Comparison of ENCODE assay signal across 9 cellular contexts in the genomic region with DNA sequence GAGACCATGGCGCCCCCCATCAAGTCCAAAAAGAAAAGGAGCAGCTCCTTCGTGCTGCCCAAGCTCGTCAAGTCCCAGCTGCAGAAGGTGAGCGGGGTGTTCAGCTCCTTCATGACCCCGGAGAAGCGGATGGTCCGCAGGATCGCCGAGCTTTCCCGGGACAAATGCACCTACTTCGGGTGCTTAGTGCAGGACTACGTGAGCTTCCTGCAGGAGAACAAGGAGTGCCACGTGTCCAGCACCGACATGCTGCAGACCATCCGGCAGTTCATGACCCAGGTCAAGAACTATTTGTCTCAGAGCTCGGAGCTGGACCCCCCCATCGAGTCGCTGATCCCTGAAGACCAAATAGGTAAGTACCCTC. TPM values are rescaled to one million over a fixed set of nuclear protein-coding genes. Genes with fewer than 3 reads are reported as not detected.
DNase-seq lines count a peak whose midpoint lies in the region; ATAC-seq and TF ChIP-seq lines count a peak whose summit lies in the region.
"Had no signal": no experiment of that assay in that cellular context is flagged by ENCODE, and none has a peak within 500 bp of the region (broad histone marks: within the 10 kb centered on the region; RNA-seq: fewer than 3 reads in every experiment).

No MANE protein-coding gene starts in this region.

- H3K36me3 ChIP-seq in breast epithelium = no peaks in the 10 kb centered on the region
- peaks cover 0 to 33% of the 10 kb centered on the region in 2 donors for H3K36me3 ChIP-seq in left lung
- H3K36me3 ChIP-seq in CD8-positive, alpha-beta memory T cell (ENCODE audit: insufficient read depth, low read length) = no peaks in the 10 kb centered on the region

- no peaks in the 10 kb centered on the region for H3K9me3 ChIP-seq in breast epithelium
- H3K9me3 ChIP-seq in left lung = no peaks in the 10 kb centered on the region
- no peaks in the 10 kb centered on the region for H3K9me3 ChIP-seq in CD8-positive, alpha-beta memory T cell (ENCODE audit: low read length)

- H3K4me3 ChIP-seq in breast epithelium (peak overlapping the region; percentile 57 to 74 (median 64)), left lung (peak overlapping the region; percentile 52 to 56)
- no peak overlapping the region for H3K4me3 ChIP-seq in CD8-positive, alpha-beta memory T cell (ENCODE audit: low read length)

- peaks cover 2 to 17% of the 10 kb centered on the region in 2 donors for H3K27me3 Mint-ChIP-seq in CD8-positive, alpha-beta memory T cell
- peaks cover 0 to 5% of the 10 kb centered on the region in 2 donors for H3K27me3 Mint-ChIP-seq in stimulated activated naive B cell treated with anti-CD40 and anti-IgM and Interleukin-4, amounts not matched to agents 10 μg/mL and 1 μg/mL and 100 μg/mL, for 72 hours

- H3K27ac ChIP-seq in breast epithelium (peak overlapping the region; percentile 91 to 94), left lung (peak overlapping the region; percentile 86 to 90), temporal lobe (ENCODE audit: low read depth, low read length) (peak overlapping the region; percentile 95)
- H3K27ac ChIP-seq in CD8-positive, alpha-beta memory T cell (ENCODE audit: low read depth, low read length) = no peak overlapping the region

- no peak overlapping the region for H3K4me3 Mint-ChIP-seq in CD8-positive, alpha-beta memory T cell
- no peak overlapping the region for H3K4me3 Mint-ChIP-seq in stimulated activated naive B cell treated with anti-CD40 and anti-IgM and Interleukin-4, amounts not matched to agents 10 μg/mL and 1 μg/mL and 100 μg/mL, for 72 hours
- H3K4me3 Mint-ChIP-seq: activated B cell treated with CpG ODN at 0.5 μM for 24 hours had no signal

- H3K9me3 Mint-ChIP-seq in CD8-positive, alpha-beta memory T cell = peaks cover 0 to 8% (median 0%) of the 10 kb centered on the region in 5 donors
- no peaks in the 10 kb centered on the region for H3K9me3 Mint-ChIP-seq in stimulated activated naive B cell treated with anti-CD40 and anti-IgM and Interleukin-4, amounts not matched to agents 10 μg/mL and 1 μg/mL and 100 μg/mL, for 72 hours
- H3K9me3 Mint-ChIP-seq: activated B cell treated with CpG ODN at 0.5 μM for 24 hours had no signal

- CTCF ChIA-PET in CD8-positive, alpha-beta memory T cell (lab: Charles Lee) = no interaction called here

- TF ChIP-seq CTCF in breast epithelium (IDR thresholded peaks at IDR 0.05) (no peak), left lung (IDR thresholded peaks at IDR 0.05) (no peak)

- intact Hi-C loops in breast epithelium (cut with DNase I; ENCODE audit: low total_unique reads) = loop anchor here (10.0 kb wide), 1 partner anchor 91 kb away; no protein-coding TSS in a partner anchor
- intact Hi-C loops in left lung (cut with DNase I) = no loop called here

- H3K27me3 ChIP-seq in breast epithelium = no peaks in the 10 kb centered on the region
- H3K27me3 ChIP-seq in left lung = no peaks in the 10 kb centered on the region
- no peaks in the 10 kb centered on the region for H3K27me3 ChIP-seq in CD8-positive, alpha-beta memory T cell (ENCODE audit: insufficient read depth, low read length, poor library complexity, severe bottlenecking)

- peaks cover 10 to 29% (median 16%) of the 10 kb centered on the region in 3 donors for H3K4me1 Mint-ChIP-seq in CD8-positive, alpha-beta memory T cell
- H3K4me1 Mint-ChIP-seq in stimulated activated naive B cell treated with anti-CD40 and anti-IgM and Interleukin-4, amounts not matched to agents 10 μg/mL and 1 μg/mL and 100 μg/mL, for 72 hours = peaks cover 4 to 10% of the 10 kb centered on the region in 2 donors

- no peaks in the 10 kb centered on the region for H3K36me3 Mint-ChIP-seq in CD8-positive, alpha-beta memory T cell
- peaks cover 0 to 5% of the 10 kb centered on the region in 2 donors for H3K36me3 Mint-ChIP-seq in stimulated activated naive B cell treated with anti-CD40 and anti-IgM and Interleukin-4, amounts not matched to agents 10 μg/mL and 1 μg/mL and 100 μg/mL, for 72 hours

- DNase-seq in HK-2 (ENCODE audit: unreplicated experiment) (peak; percentile 60), breast epithelium (ENCODE audit: low spot score in 2 of 2) (no peak), left lung (peak; percentile 59 to 74), foreskin melanocyte (no peak)
- no peak for DNase-seq in CD8-positive, alpha-beta memory T cell
- no peak for DNase-seq in activated CD4-positive, alpha-beta T cell treated with anti-CD3 and anti-CD28 coated beads, Interleukin-2, amount 50 U/mL, for 48 hours
- no peak for DNase-seq in stimulated activated naive B cell treated with anti-CD40 and anti-IgM and Interleukin-4, amounts not matched to agents 10 μg/mL and 1 μg/mL and 100 μg/mL, for 72 hours
- DNase-seq: activated B cell treated with CpG ODN at 0.5 μM for 24 hours had no signal

- peaks cover 2 to 31% of the 10 kb centered on the region in 2 donors for H3K4me1 ChIP-seq in breast epithelium
- peaks cover 28 to 92% of the 10 kb centered on the region in 2 donors for H3K4me1 ChIP-seq in left lung
- H3K4me1 ChIP-seq in CD8-positive, alpha-beta memory T cell (ENCODE audit: insufficient read depth, low read length) = no peaks in the 10 kb centered on the region

- no peak for TF ChIP-seq POLR2A in breast epithelium (IDR thresholded peaks at IDR 0.05)

- POLR2A ChIA-PET in CD8-positive, alpha-beta memory T cell (lab: Charles Lee) = no interaction called here

- ATAC-seq in left lung = peak; percentile 46
- ATAC-seq in stimulated activated naive B cell treated with anti-CD40 and anti-IgM and Interleukin-4, amounts not matched to agents 10 μg/mL and 1 μg/mL and 100 μg/mL, for 72 hours (replicated peaks) = no peak

- H3K27ac Mint-ChIP-seq in CD8-positive, alpha-beta memory T cell = no peak overlapping the region
- H3K27ac Mint-ChIP-seq in stimulated activated naive B cell treated with anti-CD40 and anti-IgM and Interleukin-4, amounts not matched to agents 10 μg/mL and 1 μg/mL and 100 μg/mL, for 72 hours = no peak overlapping the region
- H3K27ac Mint-ChIP-seq: activated B cell treated with CpG ODN at 0.5 μM for 24 hours had no signal

RNA-seq across cellular contexts. Expression of a gene that starts 41.7 kb away (rescaled TPM):
- total RNA-seq in breast epithelium = 10 to 100 TPM; 32.6 to 47.2 (median 44.5) TPM
- 10 to 100 TPM; 48.7 to 60.1 TPM for total RNA-seq in left lung
- total RNA-seq in temporal lobe = 26.6 TPM
- 10 to 100 TPM; 98.8 to 99.6 TPM for total RNA-seq in CD8-positive, alpha-beta memory T cell
- 69.8 TPM for polyA plus RNA-seq in CD8-positive, alpha-beta memory T cell

Comparison
In these comparisons a context has a peak if more than half of its experiments do, and no peak if none do; other contexts are left out.
1. DNase-seq: peak in HK-2 (single experiment) and left lung (2 of 2); none in breast epithelium (0 of 2), CD8-positive, alpha-beta memory T cell (0 of 5), activated CD4-positive, alpha-beta T cell treated with anti-CD3 and anti-CD28 coated beads, Interleukin-2, amount 50 U/mL, for 48 hours (0 of 2), stimulated activated naive B cell treated with anti-CD40 and anti-IgM and Interleukin-4, amounts not matched to agents 10 μg/mL and 1 μg/mL and 100 μg/mL, for 72 hours (single experiment) and foreskin melanocyte (single experiment).